In the genomic region with DNA sequence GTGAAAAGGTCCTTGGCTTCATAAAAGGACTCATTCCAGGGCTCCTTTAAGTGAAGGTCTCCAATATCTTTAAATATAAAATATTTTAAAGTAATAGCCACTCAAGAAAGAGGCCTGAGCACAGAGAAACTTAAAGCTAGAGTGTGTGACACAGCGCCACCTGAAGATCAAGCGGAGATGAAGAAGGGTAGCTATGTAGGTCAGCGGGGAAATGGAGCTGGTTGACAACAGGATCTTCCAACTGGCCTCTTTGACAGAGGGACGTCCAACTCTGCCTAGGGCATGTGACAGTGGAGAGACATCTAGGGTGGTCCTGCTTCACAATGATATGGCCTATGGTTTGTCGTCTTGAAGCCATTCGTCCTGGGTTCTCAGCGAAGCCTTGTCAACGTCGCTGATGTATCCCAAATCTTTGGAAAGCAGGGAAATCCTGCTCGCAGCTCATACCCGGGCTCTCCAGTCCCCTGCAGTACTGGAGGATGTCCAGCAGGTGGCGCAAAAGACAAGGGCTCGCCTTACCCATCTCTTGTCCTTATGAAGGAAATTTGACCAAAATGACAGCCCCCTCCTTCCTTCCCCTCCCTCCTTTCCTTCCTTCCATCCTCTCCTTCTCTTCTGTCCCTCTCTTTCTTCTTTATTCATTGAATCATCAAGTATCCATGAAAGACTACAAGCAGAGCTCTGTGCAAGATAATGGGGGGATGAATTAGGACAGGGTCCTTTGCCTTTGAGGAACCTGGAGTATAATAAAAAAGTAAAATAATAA, we compare ENCODE assay signal across 8 cellular contexts. TPM values are rescaled to one million over a fixed set of nuclear protein-coding genes. Genes with fewer than 3 reads are reported as not detected.
A peak's percentile ranks its signal among the peaks of the same experiment; 100 is the strongest.
DNase-seq lines count a peak whose midpoint lies in the region; ATAC-seq and TF ChIP-seq lines count a peak whose summit lies in the region.

No MANE protein-coding gene starts in this region.

- no peak for ATAC-seq in GM21381 (IDR thresholded peaks at IDR 0.05; ENCODE audit: unreplicated experiment)

- intact Hi-C loops in adrenal gland (cut with DNase I) (loop anchor here (2.0 kb wide), 1 partner anchor 118 kb away; no protein-coding TSS in a partner anchor), left ventricle myocardium inferior (cut with micrococcal nuclease) (loop anchor here (2.0 kb wide), 1 partner anchor 118 kb away; no protein-coding TSS in a partner anchor)

- TF ChIP-seq CTCF in adrenal gland (IDR thresholded peaks at IDR 0.05) (peak; percentile 93 to 99 (median 96)), left ventricle myocardium inferior (IDR thresholded peaks at IDR 0.05; ENCODE audit: borderline replicate concordance) (peak; percentile 98)

- H3K36me3 ChIP-seq in adrenal gland (replicated peaks in 1 of 2) (no peaks in the 10 kb centered on the region), left ventricle myocardium inferior (no peaks in the 10 kb centered on the region)

- H3K27ac ChIP-seq in adrenal gland (peak overlapping the region in 1 of 5 donors; percentile 22), left ventricle myocardium inferior (replicated peaks) (no peak overlapping the region)

- H3K4me1 ChIP-seq in adrenal gland (replicated peaks in 1 of 2) (peaks cover 0 to 10% of the 10 kb centered on the region in 2 donors), left ventricle myocardium inferior (peaks cover under 1% of the 10 kb centered on the region)

- TF ChIP-seq POLR2A in adrenal gland (IDR thresholded peaks at IDR 0.05): peak in 1 of 2 donors; percentile 9

- H3K9me3 ChIP-seq in adrenal gland (replicated peaks in 1 of 3): no peaks in the 10 kb centered on the region
- no peaks in the 10 kb centered on the region for H3K9me3 ChIP-seq in left ventricle myocardium inferior (replicated peaks)

- DNase-seq in NCI-H1436 (lab: John Stamatoyannopoulos, UW): peak; percentile 36
- no peak for DNase-seq in NCI-H1436 treated with DMSO at 0.1 percent for 48 hours (lab: John Stamatoyannopoulos, UW)
- DNase-seq in KBM-7: peak; percentile 68
- DNase-seq in SW480 (ENCODE audit: low spot score): peak; percentile 48
- DNase-seq in adrenal gland: peak; percentile 67 to 93 (median 77)
- DNase-seq in left ventricle myocardium inferior: peak; percentile 69
- peak; percentile 93 for DNase-seq in retina

- in situ Hi-C loops in KBM-7 (cut with MboI; ENCODE audit: low pct_unique_long_range_greater_than_20kb, low sequenced_read_pairs): no loop called here

- 11 to 30% (median 13%) methylated on average over 13 of the region's 13 CpGs for WGBS in adrenal gland, 4 donors

- no peaks in the 10 kb centered on the region for H3K27me3 ChIP-seq in adrenal gland
- H3K27me3 ChIP-seq in left ventricle myocardium inferior (ENCODE audit: low read depth): peaks cover 6% of the 10 kb centered on the region

- H3K4me3 ChIP-seq in adrenal gland (no peak overlapping the region), left ventricle myocardium inferior (no peak overlapping the region)

RNA-seq across cellular contexts. Expression of gene LONRF2, which starts 59.6 kb away (rescaled TPM):
- total RNA-seq in adrenal gland (100 to 1,000 TPM in 1 of 8 donors, 10 to 100 TPM in 7; 30.5 to 110 (median 61.9) TPM), left ventricle myocardium inferior (19.0 TPM)
- 10 to 100 TPM in 1 of 3 donors, 1 to 10 TPM in 2; 8.1 to 32.5 (median 8.4) TPM for polyA plus RNA-seq in adrenal gland
